Comparison of ENCODE assay signal across 1 cellular context in the genomic region with DNA sequence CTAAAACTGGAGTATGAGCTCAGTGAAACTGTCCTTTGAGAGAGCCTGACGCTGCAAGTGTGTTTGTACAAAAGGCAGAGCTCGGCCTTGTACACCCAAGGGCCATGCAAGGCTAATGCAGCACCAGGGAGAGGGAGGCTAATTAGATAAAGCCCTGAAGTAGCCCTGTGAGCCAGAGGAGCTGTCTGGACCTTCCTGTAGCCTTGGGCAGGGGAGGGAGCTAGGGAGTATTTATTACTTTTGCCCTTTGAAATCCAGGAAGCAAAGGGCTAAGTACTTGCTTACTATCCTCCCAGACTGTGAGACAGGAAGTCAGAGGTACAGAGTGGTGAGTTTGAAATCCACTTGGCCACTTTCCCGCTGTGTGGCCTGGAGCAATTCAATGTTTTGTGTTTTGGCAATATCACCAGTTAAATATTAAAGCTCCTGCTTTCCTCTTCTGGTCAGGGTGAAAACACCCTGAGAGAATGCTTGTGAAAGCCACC.
TF ChIP-seq lines count a peak whose summit lies in the region.

No MANE protein-coding gene starts in this region.

TF ChIP-seq in HepG2, 621 proteins besides CTCF, POLR2A, EP300 and RAD21 (continued from another document and continues in another):
- TF ChIP-seq, protein P1, sequence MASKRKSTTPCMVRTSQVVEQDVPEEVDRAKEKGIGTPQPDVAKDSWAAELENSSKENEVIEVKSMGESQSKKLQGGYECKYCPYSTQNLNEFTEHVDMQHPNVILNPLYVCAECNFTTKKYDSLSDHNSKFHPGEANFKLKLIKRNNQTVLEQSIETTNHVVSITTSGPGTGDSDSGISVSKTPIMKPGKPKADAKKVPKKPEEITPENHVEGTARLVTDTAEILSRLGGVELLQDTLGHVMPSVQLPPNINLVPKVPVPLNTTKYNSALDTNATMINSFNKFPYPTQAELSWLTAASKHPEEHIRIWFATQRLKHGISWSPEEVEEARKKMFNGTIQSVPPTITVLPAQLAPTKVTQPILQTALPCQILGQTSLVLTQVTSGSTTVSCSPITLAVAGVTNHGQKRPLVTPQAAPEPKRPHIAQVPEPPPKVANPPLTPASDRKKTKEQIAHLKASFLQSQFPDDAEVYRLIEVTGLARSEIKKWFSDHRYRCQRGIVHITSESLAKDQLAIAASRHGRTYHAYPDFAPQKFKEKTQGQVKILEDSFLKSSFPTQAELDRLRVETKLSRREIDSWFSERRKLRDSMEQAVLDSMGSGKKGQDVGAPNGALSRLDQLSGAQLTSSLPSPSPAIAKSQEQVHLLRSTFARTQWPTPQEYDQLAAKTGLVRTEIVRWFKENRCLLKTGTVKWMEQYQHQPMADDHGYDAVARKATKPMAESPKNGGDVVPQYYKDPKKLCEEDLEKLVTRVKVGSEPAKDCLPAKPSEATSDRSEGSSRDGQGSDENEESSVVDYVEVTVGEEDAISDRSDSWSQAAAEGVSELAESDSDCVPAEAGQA (IDR thresholded peaks at IDR 0.05; ENCODE audit: low read depth): no peak
- TF ChIP-seq, protein P1 (CRISPR knock-in tag; IDR thresholded peaks at IDR 0.05; ENCODE audit: borderline replicate concordance): peak; percentile 23; the same call in 1 of the 2 replicates
- TF ChIP-seq MAFK (conservative IDR thresholded peaks at IDR 0.05 in 1 of 2, IDR thresholded peaks at IDR 0.05 in 1 of 2; ENCODE audit: low read length in 2 of 2) (no peak), ZNF782 (CRISPR knock-in tag; IDR thresholded peaks at IDR 0.05; ENCODE audit: borderline replicate concordance) (no peak), RFX5 (IDR thresholded peaks at IDR 0.05; ENCODE audit: low read depth, low read length) (no peak), ZNF225 (CRISPR knock-in tag; IDR thresholded peaks at IDR 0.05) (no peak), ZMYM3 (CRISPR knock-in tag; IDR thresholded peaks at IDR 0.05) (0 out of 2 replicates have a peak, but pooled peaks have one; percentile 28), ERF (CRISPR knock-in tag; IDR thresholded peaks at IDR 0.05) (peak; percentile 55; the same call in 1 of the 2 replicates), CAMTA2 (CRISPR knock-in tag; IDR thresholded peaks at IDR 0.05; ENCODE audit: borderline replicate concordance) (no peak), ZNF605 (CRISPR knock-in tag; IDR thresholded peaks at IDR 0.05) (peak; percentile 73; the same call in 1 of the 2 replicates), GATAD1 (CRISPR knock-in tag; IDR thresholded peaks at IDR 0.05) (no peak; the same call in 1 of the 2 replicates), MLLT10 (CRISPR knock-in tag; IDR thresholded peaks at IDR 0.05) (no peak), NCOR1 (IDR thresholded peaks at IDR 0.05; ENCODE audit: borderline replicate concordance, low read length) (0 out of 2 replicates have a peak, but pooled peaks have one; percentile 17), ZSCAN9 (CRISPR knock-in tag; IDR thresholded peaks at IDR 0.05; ENCODE audit: borderline replicate concordance) (0 out of 2 replicates have a peak, but pooled peaks have one; percentile 37), ZNF20 (CRISPR knock-in tag; IDR thresholded peaks at IDR 0.05) (no peak), MED13 (CRISPR knock-in tag; IDR thresholded peaks at IDR 0.05) (no peak), ZNF264 (CRISPR knock-in tag; IDR thresholded peaks at IDR 0.05) (no peak; the same call in 1 of the 2 replicates), MIER2 (CRISPR knock-in tag; IDR thresholded peaks at IDR 0.05) (peak; percentile 21), RXRB (CRISPR knock-in tag; IDR thresholded peaks at IDR 0.05; ENCODE audit: borderline replicate concordance) (peak; percentile 33; the same call in 1 of the 2 replicates), GFI1 (CRISPR knock-in tag; IDR thresholded peaks at IDR 0.05; ENCODE audit: borderline replicate concordance) (peak; percentile 6; the same call in 1 of the 2 replicates), NFKB2 (CRISPR knock-in tag; IDR thresholded peaks at IDR 0.05; ENCODE audit: borderline replicate concordance) (0 out of 2 replicates have a peak, but pooled peaks have one; percentile 6), DNMT3B (CRISPR knock-in tag; conservative IDR thresholded peaks at IDR 0.05) (no peak), ZNF777 (CRISPR knock-in tag; IDR thresholded peaks at IDR 0.05) (0 out of 2 replicates have a peak, but pooled peaks have one; percentile 54)
- TF ChIP-seq, protein P2, sequence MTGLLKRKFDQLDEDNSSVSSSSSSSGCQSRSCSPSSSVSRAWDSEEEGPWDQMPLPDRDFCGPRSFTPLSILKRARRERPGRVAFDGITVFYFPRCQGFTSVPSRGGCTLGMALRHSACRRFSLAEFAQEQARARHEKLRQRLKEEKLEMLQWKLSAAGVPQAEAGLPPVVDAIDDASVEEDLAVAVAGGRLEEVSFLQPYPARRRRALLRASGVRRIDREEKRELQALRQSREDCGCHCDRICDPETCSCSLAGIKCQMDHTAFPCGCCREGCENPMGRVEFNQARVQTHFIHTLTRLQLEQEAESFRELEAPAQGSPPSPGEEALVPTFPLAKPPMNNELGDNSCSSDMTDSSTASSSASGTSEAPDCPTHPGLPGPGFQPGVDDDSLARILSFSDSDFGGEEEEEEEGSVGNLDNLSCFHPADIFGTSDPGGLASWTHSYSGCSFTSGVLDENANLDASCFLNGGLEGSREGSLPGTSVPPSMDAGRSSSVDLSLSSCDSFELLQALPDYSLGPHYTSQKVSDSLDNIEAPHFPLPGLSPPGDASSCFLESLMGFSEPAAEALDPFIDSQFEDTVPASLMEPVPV (CRISPR knock-in tag; IDR thresholded peaks at IDR 0.05): no peak
- TF ChIP-seq, protein P3, sequence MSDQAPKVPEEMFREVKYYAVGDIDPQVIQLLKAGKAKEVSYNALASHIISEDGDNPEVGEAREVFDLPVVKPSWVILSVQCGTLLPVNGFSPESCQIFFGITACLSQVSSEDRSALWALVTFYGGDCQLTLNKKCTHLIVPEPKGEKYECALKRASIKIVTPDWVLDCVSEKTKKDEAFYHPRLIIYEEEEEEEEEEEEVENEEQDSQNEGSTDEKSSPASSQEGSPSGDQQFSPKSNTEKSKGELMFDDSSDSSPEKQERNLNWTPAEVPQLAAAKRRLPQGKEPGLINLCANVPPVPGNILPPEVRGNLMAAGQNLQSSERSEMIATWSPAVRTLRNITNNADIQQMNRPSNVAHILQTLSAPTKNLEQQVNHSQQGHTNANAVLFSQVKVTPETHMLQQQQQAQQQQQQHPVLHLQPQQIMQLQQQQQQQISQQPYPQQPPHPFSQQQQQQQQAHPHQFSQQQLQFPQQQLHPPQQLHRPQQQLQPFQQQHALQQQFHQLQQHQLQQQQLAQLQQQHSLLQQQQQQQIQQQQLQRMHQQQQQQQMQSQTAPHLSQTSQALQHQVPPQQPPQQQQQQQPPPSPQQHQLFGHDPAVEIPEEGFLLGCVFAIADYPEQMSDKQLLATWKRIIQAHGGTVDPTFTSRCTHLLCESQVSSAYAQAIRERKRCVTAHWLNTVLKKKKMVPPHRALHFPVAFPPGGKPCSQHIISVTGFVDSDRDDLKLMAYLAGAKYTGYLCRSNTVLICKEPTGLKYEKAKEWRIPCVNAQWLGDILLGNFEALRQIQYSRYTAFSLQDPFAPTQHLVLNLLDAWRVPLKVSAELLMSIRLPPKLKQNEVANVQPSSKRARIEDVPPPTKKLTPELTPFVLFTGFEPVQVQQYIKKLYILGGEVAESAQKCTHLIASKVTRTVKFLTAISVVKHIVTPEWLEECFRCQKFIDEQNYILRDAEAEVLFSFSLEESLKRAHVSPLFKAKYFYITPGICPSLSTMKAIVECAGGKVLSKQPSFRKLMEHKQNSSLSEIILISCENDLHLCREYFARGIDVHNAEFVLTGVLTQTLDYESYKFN (CRISPR knock-in tag; conservative IDR thresholded peaks at IDR 0.05): peak; percentile 83
- TF ChIP-seq, protein P4, sequence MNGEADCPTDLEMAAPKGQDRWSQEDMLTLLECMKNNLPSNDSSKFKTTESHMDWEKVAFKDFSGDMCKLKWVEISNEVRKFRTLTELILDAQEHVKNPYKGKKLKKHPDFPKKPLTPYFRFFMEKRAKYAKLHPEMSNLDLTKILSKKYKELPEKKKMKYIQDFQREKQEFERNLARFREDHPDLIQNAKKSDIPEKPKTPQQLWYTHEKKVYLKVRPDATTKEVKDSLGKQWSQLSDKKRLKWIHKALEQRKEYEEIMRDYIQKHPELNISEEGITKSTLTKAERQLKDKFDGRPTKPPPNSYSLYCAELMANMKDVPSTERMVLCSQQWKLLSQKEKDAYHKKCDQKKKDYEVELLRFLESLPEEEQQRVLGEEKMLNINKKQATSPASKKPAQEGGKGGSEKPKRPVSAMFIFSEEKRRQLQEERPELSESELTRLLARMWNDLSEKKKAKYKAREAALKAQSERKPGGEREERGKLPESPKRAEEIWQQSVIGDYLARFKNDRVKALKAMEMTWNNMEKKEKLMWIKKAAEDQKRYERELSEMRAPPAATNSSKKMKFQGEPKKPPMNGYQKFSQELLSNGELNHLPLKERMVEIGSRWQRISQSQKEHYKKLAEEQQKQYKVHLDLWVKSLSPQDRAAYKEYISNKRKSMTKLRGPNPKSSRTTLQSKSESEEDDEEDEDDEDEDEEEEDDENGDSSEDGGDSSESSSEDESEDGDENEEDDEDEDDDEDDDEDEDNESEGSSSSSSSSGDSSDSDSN (CRISPR knock-in tag; IDR thresholded peaks at IDR 0.05): no peak
- TF ChIP-seq, protein P5, sequence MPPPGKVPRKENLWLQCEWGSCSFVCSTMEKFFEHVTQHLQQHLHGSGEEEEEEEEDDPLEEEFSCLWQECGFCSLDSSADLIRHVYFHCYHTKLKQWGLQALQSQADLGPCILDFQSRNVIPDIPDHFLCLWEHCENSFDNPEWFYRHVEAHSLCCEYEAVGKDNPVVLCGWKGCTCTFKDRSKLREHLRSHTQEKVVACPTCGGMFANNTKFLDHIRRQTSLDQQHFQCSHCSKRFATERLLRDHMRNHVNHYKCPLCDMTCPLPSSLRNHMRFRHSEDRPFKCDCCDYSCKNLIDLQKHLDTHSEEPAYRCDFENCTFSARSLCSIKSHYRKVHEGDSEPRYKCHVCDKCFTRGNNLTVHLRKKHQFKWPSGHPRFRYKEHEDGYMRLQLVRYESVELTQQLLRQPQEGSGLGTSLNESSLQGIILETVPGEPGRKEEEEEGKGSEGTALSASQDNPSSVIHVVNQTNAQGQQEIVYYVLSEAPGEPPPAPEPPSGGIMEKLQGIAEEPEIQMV (CRISPR knock-in tag; IDR thresholded peaks at IDR 0.05; ENCODE audit: low read depth): no peak
- TF ChIP-seq, protein P6, sequence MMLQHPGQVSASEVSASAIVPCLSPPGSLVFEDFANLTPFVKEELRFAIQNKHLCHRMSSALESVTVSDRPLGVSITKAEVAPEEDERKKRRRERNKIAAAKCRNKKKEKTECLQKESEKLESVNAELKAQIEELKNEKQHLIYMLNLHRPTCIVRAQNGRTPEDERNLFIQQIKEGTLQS (CRISPR knock-in tag; IDR thresholded peaks at IDR 0.05): no peak
- TF ChIP-seq, protein P7, sequence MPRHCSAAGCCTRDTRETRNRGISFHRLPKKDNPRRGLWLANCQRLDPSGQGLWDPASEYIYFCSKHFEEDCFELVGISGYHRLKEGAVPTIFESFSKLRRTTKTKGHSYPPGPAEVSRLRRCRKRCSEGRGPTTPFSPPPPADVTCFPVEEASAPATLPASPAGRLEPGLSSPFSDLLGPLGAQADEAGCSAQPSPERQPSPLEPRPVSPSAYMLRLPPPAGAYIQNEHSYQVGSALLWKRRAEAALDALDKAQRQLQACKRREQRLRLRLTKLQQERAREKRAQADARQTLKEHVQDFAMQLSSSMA (CRISPR knock-in tag; IDR thresholded peaks at IDR 0.05): peak; percentile 4; the same call in 1 of the 2 replicates
- TF ChIP-seq, protein P8, sequence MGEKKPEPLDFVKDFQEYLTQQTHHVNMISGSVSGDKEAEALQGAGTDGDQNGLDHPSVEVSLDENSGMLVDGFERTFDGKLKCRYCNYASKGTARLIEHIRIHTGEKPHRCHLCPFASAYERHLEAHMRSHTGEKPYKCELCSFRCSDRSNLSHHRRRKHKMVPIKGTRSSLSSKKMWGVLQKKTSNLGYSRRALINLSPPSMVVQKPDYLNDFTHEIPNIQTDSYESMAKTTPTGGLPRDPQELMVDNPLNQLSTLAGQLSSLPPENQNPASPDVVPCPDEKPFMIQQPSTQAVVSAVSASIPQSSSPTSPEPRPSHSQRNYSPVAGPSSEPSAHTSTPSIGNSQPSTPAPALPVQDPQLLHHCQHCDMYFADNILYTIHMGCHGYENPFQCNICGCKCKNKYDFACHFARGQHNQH (CRISPR knock-in tag; IDR thresholded peaks at IDR 0.05): peak; percentile 31; the same call in 1 of the 2 replicates
- TF ChIP-seq, protein P9, sequence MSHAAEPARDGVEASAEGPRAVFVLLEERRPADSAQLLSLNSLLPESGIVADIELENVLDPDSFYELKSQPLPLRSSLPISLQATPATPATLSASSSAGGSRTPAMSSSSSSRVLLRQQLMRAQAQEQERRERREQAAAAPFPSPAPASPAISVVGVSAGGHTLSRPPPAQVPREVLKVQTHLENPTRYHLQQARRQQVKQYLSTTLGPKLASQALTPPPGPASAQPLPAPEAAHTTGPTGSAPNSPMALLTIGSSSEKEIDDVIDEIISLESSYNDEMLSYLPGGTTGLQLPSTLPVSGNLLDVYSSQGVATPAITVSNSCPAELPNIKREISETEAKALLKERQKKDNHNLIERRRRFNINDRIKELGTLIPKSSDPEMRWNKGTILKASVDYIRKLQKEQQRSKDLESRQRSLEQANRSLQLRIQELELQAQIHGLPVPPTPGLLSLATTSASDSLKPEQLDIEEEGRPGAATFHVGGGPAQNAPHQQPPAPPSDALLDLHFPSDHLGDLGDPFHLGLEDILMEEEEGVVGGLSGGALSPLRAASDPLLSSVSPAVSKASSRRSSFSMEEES (CRISPR knock-in tag; IDR thresholded peaks at IDR 0.05): peak; percentile 18; the same call in 1 of the 2 replicates
- TF ChIP-seq, protein P10, sequence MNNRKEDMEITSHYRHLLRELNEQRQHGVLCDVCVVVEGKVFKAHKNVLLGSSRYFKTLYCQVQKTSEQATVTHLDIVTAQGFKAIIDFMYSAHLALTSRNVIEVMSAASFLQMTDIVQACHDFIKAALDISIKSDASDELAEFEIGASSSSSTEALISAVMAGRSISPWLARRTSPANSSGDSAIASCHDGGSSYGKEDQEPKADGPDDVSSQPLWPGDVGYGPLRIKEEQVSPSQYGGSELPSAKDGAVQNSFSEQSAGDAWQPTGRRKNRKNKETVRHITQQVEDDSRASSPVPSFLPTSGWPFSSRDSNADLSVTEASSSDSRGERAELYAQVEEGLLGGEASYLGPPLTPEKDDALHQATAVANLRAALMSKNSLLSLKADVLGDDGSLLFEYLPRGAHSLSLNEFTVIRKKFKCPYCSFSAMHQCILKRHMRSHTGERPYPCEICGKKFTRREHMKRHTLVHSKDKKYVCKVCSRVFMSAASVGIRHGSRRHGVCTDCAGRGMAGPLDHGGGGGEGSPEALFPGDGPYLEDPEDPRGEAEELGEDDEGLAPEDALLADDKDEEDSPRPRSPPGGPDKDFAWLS (CRISPR knock-in tag; IDR thresholded peaks at IDR 0.05; ENCODE audit: borderline replicate concordance): no peak
